Comparison of ENCODE assay signal across 1 cellular context in the genomic region with DNA sequence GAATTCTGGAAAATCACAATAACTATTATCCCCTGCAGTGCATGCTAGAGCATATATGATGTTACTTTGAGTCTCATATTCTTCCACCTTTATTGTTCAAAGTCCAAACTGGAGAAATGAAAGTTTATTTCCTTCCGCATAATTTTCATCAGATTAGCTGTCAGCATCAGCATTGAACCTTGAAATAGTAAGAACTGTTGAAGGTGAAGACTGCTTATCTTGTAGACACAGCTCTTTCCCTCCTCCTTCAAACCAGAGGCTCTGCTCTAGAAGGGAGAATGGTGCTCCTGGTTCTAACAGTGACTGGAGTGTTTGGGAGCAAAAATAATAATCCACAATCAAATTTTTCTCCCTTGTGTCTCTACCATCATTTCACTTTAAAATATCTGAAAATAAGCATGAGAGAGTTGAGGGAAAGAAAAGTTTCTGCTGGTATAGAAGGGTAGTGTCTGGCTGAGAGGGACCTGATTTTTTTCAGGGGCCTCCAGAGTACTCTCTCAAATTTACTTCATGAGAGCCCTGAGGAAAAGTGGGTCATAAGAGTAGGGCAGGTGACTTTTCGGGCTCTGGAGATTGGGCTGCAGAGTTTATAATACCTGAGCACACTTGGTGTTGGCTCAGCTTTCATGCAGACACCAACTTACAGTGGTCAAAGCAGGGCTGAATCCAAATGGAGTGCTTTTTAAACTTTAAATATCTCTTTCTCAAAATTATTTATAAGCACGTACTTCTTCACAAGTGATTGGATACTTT.
TF ChIP-seq lines count a peak whose summit lies in the region.

No MANE protein-coding gene starts in this region.

TF ChIP-seq in K562, 482 proteins besides CTCF, POLR2A, EP300 and RAD21 (continued from another document and continues in another):
- TF ChIP-seq, protein P1, sequence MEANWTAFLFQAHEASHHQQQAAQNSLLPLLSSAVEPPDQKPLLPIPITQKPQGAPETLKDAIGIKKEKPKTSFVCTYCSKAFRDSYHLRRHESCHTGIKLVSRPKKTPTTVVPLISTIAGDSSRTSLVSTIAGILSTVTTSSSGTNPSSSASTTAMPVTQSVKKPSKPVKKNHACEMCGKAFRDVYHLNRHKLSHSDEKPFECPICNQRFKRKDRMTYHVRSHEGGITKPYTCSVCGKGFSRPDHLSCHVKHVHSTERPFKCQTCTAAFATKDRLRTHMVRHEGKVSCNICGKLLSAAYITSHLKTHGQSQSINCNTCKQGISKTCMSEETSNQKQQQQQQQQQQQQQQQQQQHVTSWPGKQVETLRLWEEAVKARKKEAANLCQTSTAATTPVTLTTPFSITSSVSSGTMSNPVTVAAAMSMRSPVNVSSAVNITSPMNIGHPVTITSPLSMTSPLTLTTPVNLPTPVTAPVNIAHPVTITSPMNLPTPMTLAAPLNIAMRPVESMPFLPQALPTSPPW (CRISPR knock-in tag; IDR thresholded peaks at IDR 0.05): no peak
- TF ChIP-seq, protein P2, sequence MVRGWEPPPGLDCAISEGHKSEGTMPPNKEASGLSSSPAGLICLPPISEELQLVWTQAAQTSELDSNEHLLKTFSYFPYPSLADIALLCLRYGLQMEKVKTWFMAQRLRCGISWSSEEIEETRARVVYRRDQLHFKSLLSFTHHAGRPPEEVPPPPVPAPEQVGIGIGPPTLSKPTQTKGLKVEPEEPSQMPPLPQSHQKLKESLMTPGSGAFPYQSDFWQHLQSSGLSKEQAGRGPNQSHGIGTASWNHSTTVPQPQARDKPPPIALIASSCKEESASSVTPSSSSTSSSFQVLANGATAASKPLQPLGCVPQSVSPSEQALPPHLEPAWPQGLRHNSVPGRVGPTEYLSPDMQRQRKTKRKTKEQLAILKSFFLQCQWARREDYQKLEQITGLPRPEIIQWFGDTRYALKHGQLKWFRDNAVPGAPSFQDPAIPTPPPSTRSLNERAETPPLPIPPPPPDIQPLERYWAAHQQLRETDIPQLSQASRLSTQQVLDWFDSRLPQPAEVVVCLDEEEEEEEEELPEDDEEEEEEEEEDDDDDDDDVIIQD (CRISPR knock-in tag; IDR thresholded peaks at IDR 0.05): no peak
- TF ChIP-seq, protein P3, sequence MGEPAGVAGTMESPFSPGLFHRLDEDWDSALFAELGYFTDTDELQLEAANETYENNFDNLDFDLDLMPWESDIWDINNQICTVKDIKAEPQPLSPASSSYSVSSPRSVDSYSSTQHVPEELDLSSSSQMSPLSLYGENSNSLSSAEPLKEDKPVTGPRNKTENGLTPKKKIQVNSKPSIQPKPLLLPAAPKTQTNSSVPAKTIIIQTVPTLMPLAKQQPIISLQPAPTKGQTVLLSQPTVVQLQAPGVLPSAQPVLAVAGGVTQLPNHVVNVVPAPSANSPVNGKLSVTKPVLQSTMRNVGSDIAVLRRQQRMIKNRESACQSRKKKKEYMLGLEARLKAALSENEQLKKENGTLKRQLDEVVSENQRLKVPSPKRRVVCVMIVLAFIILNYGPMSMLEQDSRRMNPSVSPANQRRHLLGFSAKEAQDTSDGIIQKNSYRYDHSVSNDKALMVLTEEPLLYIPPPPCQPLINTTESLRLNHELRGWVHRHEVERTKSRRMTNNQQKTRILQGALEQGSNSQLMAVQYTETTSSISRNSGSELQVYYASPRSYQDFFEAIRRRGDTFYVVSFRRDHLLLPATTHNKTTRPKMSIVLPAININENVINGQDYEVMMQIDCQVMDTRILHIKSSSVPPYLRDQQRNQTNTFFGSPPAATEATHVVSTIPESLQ (CRISPR knock-in tag; IDR thresholded peaks at IDR 0.05): no peak
- TF ChIP-seq, protein P4, sequence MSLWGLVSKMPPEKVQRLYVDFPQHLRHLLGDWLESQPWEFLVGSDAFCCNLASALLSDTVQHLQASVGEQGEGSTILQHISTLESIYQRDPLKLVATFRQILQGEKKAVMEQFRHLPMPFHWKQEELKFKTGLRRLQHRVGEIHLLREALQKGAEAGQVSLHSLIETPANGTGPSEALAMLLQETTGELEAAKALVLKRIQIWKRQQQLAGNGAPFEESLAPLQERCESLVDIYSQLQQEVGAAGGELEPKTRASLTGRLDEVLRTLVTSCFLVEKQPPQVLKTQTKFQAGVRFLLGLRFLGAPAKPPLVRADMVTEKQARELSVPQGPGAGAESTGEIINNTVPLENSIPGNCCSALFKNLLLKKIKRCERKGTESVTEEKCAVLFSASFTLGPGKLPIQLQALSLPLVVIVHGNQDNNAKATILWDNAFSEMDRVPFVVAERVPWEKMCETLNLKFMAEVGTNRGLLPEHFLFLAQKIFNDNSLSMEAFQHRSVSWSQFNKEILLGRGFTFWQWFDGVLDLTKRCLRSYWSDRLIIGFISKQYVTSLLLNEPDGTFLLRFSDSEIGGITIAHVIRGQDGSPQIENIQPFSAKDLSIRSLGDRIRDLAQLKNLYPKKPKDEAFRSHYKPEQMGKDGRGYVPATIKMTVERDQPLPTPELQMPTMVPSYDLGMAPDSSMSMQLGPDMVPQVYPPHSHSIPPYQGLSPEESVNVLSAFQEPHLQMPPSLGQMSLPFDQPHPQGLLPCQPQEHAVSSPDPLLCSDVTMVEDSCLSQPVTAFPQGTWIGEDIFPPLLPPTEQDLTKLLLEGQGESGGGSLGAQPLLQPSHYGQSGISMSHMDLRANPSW (CRISPR knock-in tag; IDR thresholded peaks at IDR 0.05): no peak
- no peak for TF ChIP-seq FOXK1 (CRISPR knock-in tag; IDR thresholded peaks at IDR 0.05; ENCODE audit: borderline replicate concordance)
- no peak for TF ChIP-seq LARP7 (IDR thresholded peaks at IDR 0.05)
- TF ChIP-seq LCOR (CRISPR knock-in tag; IDR thresholded peaks at IDR 0.05): no peak
- no peak for TF ChIP-seq NFXL1 (CRISPR knock-in tag; IDR thresholded peaks at IDR 0.05)
- TF ChIP-seq POLR2AphosphoS5 (IDR thresholded peaks at IDR 0.05; ENCODE audit: control insufficient read depth, insufficient read depth, low read depth, low read length): peak; percentile 65; the same call in 1 of the 2 replicates
- no peak for TF ChIP-seq ZNF121 (CRISPR knock-in tag; conservative IDR thresholded peaks at IDR 0.05)
- TF ChIP-seq OTX1 (CRISPR knock-in tag; IDR thresholded peaks at IDR 0.05): no peak
- TF ChIP-seq SMAD1 (IDR thresholded peaks at IDR 0.05; ENCODE audit: low read depth, low read length, partially characterized antibody): peak; percentile 42
- peak; percentile 90 for TF ChIP-seq TAL1 (IDR thresholded peaks at IDR 0.05)
- no peak for TF ChIP-seq KAT8 (IDR thresholded peaks at IDR 0.05; ENCODE audit: low read depth)
- TF ChIP-seq TFAM (CRISPR knock-in tag; conservative IDR thresholded peaks at IDR 0.05): no peak
- TF ChIP-seq, protein P5, sequence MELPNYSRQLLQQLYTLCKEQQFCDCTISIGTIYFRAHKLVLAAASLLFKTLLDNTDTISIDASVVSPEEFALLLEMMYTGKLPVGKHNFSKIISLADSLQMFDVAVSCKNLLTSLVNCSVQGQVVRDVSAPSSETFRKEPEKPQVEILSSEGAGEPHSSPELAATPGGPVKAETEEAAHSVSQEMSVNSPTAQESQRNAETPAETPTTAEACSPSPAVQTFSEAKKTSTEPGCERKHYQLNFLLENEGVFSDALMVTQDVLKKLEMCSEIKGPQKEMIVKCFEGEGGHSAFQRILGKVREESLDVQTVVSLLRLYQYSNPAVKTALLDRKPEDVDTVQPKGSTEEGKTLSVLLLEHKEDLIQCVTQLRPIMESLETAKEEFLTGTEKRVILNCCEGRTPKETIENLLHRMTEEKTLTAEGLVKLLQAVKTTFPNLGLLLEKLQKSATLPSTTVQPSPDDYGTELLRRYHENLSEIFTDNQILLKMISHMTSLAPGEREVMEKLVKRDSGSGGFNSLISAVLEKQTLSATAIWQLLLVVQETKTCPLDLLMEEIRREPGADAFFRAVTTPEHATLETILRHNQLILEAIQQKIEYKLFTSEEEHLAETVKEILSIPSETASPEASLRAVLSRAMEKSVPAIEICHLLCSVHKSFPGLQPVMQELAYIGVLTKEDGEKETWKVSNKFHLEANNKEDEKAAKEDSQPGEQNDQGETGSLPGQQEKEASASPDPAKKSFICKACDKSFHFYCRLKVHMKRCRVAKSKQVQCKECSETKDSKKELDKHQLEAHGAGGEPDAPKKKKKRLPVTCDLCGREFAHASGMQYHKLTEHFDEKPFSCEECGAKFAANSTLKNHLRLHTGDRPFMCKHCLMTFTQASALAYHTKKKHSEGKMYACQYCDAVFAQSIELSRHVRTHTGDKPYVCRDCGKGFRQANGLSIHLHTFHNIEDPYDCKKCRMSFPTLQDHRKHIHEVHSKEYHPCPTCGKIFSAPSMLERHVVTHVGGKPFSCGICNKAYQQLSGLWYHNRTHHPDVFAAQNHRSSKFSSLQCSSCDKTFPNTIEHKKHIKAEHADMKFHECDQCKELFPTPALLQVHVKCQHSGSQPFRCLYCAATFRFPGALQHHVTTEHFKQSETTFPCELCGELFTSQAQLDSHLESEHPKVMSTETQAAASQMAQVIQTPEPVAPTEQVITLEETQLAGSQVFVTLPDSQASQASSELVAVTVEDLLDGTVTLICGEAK (IDR thresholded peaks at IDR 0.05): peak; percentile 46; the same call in 1 of the 2 replicates
- TF ChIP-seq, protein P5 (CRISPR knock-in tag; IDR thresholded peaks at IDR 0.05): no peak
- TF ChIP-seq, protein P6, sequence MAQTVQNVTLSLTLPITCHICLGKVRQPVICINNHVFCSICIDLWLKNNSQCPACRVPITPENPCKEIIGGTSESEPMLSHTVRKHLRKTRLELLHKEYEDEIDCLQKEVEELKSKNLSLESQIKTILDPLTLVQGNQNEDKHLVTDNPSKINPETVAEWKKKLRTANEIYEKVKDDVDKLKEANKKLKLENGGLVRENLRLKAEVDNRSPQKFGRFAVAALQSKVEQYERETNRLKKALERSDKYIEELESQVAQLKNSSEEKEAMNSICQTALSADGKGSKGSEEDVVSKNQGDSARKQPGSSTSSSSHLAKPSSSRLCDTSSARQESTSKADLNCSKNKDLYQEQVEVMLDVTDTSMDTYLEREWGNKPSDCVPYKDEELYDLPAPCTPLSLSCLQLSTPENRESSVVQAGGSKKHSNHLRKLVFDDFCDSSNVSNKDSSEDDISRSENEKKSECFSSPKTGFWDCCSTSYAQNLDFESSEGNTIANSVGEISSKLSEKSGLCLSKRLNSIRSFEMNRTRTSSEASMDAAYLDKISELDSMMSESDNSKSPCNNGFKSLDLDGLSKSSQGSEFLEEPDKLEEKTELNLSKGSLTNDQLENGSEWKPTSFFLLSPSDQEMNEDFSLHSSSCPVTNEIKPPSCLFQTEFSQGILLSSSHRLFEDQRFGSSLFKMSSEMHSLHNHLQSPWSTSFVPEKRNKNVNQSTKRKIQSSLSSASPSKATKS (CRISPR knock-in tag; IDR thresholded peaks at IDR 0.05): no peak
- TF ChIP-seq TOE1 (IDR thresholded peaks at IDR 0.05; ENCODE audit: borderline replicate concordance): 0 out of 2 replicates have a peak, but pooled peaks have one; percentile 32
- no peak for TF ChIP-seq TOE1 (CRISPR knock-in tag; IDR thresholded peaks at IDR 0.05; ENCODE audit: borderline replicate concordance, low read depth)
- TF ChIP-seq ZNF717 (CRISPR knock-in tag; IDR thresholded peaks at IDR 0.05): no peak
- no peak for TF ChIP-seq ZNF134 (CRISPR knock-in tag; conservative IDR thresholded peaks at IDR 0.05)
- TF ChIP-seq ZC3H11A (IDR thresholded peaks at IDR 0.05; ENCODE audit: low read depth, low read length): no peak
- no peak for TF ChIP-seq MCM5 (IDR thresholded peaks at IDR 0.05; ENCODE audit: low read depth)
- TF ChIP-seq ATF7 (IDR thresholded peaks at IDR 0.05): peak; percentile 42; the same call in 1 of the 2 replicates
- no peak for TF ChIP-seq MEF2A (IDR thresholded peaks at IDR 0.05; ENCODE audit: control insufficient read depth, low read depth, low read length)
- TF ChIP-seq, protein P7, sequence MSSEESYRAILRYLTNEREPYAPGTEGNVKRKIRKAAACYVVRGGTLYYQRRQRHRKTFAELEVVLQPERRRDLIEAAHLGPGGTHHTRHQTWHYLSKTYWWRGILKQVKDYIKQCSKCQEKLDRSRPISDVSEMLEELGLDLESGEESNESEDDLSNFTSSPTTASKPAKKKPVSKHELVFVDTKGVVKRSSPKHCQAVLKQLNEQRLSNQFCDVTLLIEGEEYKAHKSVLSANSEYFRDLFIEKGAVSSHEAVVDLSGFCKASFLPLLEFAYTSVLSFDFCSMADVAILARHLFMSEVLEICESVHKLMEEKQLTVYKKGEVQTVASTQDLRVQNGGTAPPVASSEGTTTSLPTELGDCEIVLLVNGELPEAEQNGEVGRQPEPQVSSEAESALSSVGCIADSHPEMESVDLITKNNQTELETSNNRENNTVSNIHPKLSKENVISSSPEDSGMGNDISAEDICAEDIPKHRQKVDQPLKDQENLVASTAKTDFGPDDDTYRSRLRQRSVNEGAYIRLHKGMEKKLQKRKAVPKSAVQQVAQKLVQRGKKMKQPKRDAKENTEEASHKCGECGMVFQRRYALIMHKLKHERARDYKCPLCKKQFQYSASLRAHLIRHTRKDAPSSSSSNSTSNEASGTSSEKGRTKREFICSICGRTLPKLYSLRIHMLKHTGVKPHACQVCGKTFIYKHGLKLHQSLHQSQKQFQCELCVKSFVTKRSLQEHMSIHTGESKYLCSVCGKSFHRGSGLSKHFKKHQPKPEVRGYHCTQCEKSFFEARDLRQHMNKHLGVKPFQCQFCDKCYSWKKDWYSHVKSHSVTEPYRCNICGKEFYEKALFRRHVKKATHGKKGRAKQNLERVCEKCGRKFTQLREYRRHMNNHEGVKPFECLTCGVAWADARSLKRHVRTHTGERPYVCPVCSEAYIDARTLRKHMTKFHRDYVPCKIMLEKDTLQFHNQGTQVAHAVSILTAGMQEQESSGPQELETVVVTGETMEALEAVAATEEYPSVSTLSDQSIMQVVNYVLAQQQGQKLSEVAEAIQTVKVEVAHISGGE (CRISPR knock-in tag; IDR thresholded peaks at IDR 0.05): no peak
- peak; percentile 63 for TF ChIP-seq BRD9 (IDR thresholded peaks at IDR 0.05; ENCODE audit: low read depth, partially characterized antibody)
